In the genomic region with DNA sequence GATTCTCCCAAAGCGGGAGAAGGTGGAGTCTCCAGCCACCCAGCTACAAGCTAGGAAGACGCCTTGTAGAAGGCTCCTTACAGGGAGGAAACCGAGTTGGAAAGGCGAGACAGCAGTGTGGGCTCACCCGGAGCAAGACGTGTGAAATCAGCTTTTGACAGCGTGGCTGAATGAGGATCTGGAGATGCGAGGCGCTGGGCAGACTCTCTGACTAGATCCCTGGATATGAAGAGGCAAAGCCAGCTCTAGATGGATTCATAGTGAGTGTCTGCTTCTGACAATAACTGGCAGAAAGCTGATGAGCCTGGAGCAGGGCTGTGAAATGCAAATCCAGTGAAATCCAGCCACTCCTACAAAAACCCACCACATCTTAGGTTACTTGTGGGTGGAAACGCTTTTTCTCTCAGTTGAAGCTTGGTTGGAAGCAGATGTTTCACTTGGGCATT, we compare ENCODE assay signal across 1 cellular context.
TF ChIP-seq lines count a peak whose summit lies in the region.

No MANE protein-coding gene starts in this region.

TF ChIP-seq in IMR-90, 13 proteins besides CTCF, POLR2A, EP300 and RAD21 (continued from another document):
- TF ChIP-seq, protein P1, sequence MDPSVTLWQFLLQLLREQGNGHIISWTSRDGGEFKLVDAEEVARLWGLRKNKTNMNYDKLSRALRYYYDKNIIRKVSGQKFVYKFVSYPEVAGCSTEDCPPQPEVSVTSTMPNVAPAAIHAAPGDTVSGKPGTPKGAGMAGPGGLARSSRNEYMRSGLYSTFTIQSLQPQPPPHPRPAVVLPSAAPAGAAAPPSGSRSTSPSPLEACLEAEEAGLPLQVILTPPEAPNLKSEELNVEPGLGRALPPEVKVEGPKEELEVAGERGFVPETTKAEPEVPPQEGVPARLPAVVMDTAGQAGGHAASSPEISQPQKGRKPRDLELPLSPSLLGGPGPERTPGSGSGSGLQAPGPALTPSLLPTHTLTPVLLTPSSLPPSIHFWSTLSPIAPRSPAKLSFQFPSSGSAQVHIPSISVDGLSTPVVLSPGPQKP (IDR thresholded peaks at IDR 0.05; ENCODE audit: borderline replicate concordance, low read depth, low read length), result no peak
- TF ChIP-seq FOS (IDR thresholded peaks at IDR 0.05; ENCODE audit: low read depth, low read length) (no peak), MAZ (IDR thresholded peaks at IDR 0.05; ENCODE audit: borderline replicate concordance, low read depth, low read length) (no peak)
- TF ChIP-seq, protein P2, sequence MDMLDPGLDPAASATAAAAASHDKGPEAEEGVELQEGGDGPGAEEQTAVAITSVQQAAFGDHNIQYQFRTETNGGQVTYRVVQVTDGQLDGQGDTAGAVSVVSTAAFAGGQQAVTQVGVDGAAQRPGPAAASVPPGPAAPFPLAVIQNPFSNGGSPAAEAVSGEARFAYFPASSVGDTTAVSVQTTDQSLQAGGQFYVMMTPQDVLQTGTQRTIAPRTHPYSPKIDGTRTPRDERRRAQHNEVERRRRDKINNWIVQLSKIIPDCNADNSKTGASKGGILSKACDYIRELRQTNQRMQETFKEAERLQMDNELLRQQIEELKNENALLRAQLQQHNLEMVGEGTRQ (IDR thresholded peaks at IDR 0.05; ENCODE audit: low read depth, low read length), result no peak
